ENCODE assay signal across 8 cellular contexts in genomic region chr18:61894751-61895524, GRCh38. TPM values are rescaled to one million over a fixed set of nuclear protein-coding genes. Genes with fewer than 3 reads are reported as not detected.
DNase-seq lines count a peak whose midpoint lies in the region; ATAC-seq, FAIRE-seq and TF ChIP-seq lines count a peak whose summit lies in the region.

No MANE protein-coding gene starts in this region.

- H3K79me2 ChIP-seq in GM12878 (ENCODE audit: control insufficient read depth, insufficient read depth, low read length) (no peaks in the 10 kb centered on the region), HepG2 (ENCODE audit: insufficient read depth, low read length) (no peaks in the 10 kb centered on the region)

- H3K27ac Mint-ChIP-seq in activated CD4-positive, alpha-beta T cell treated with anti-CD3 and anti-CD28 coated beads, Interleukin-2, amount 10 ng/mL, durations not matched to agents 7 days and 5 days: no peak overlapping the region

- CTCF ChIA-PET in activated CD4-positive, alpha-beta T cell treated with anti-CD3 and anti-CD28 coated beads, Interleukin-2, amount 10 ng/mL, durations not matched to agents 7 days and 5 days (lab: Charles Lee): interaction anchor here (0.6 to 1.0 kb wide), 3 partner anchors 79 to 141 kb away, joined by 3 read pairs; no protein-coding TSS in a partner anchor
- CTCF ChIA-PET in GM12878 (lab: Yijun Ruan, JAX): interaction anchor here (1.2 kb wide), 1 partner anchor 391 kb away, joined by 3 read pairs; no protein-coding TSS in a partner anchor
- CTCF ChIA-PET in HepG2 (lab: Yijun Ruan, JAX; ENCODE audit: low intra/inter-chr PET ratio, low total read pairs): no interaction called here

- no peak for DNase-seq in activated CD4-positive, alpha-beta T cell treated with anti-CD3 and anti-CD28 coated beads, Interleukin-2, amount 10 ng/mL, durations not matched to agents 7 days and 5 days
- DNase-seq in activated CD4-positive, alpha-beta T cell treated with anti-CD3 and anti-CD28 coated beads for 48 hours: no peak
- DNase-seq in GM12878 (ENCODE audit: low read depth, low spot score) (no peak), HepG2 (ENCODE audit: low spot score) (no peak), thoracic aorta (ENCODE audit: low spot score) (no peak), NCI-H2227 treated with DMSO at 0.1 percent for 48 hours (lab: John Stamatoyannopoulos, UW) (no peak), NCI-H2029 treated with DMSO at 0.1 percent for 48 hours (lab: John Stamatoyannopoulos, UW) (no peak), left colon (no peak)

- H3K4me1 Mint-ChIP-seq in activated CD4-positive, alpha-beta T cell treated with anti-CD3 and anti-CD28 coated beads, Interleukin-2, amount 10 ng/mL, durations not matched to agents 7 days and 5 days: peaks cover 10% of the 10 kb centered on the region

- no peak for ATAC-seq in GM12878
- ATAC-seq in HepG2: no peak
- no peak for ATAC-seq in thoracic aorta (ENCODE audit: insufficient number of reproducible peaks, low FRiP score, low read depth)
- no peak for ATAC-seq in left colon

- RAD21 ChIA-PET in GM12878 (lab: Charles Lee; ENCODE audit: unreplicated experiment): no interaction called here

- TF ChIP-seq EP300 in GM12878 (IDR thresholded peaks at IDR 0.05; ENCODE audit: borderline replicate concordance in 1 of 2, control insufficient read depth in 1 of 2, low read depth in 2 of 2, low read length in 2 of 2): no peak
- no peak for TF ChIP-seq EP300 in HepG2 (IDR thresholded peaks at IDR 0.05; ENCODE audit: low read depth in 2 of 2, low read length in 2 of 2)
- TF ChIP-seq EP300 in HepG2 (CRISPR knock-in tag; IDR thresholded peaks at IDR 0.05; ENCODE audit: borderline replicate concordance): no peak

- SMC1A ChIA-PET in GM12878 (lab: Charles Lee; ENCODE audit: uncharacterized antibody, unreplicated experiment): no interaction called here

- no peaks in the 10 kb centered on the region for H3K36me3 Mint-ChIP-seq in activated CD4-positive, alpha-beta T cell treated with anti-CD3 and anti-CD28 coated beads, Interleukin-2, amount 10 ng/mL, durations not matched to agents 7 days and 5 days (ENCODE audit: low read depth)

- no peak for TF ChIP-seq CTCF in GM12878 (IDR thresholded peaks at IDR 0.05 in 2 of 3, conservative IDR thresholded peaks at IDR 0.05 in 1 of 3; ENCODE audit: control insufficient read depth in 2 of 3, extremely low read depth in 1 of 3, insufficient read depth in 1 of 3, low read depth in 3 of 3, low read length in 3 of 3)
- TF ChIP-seq CTCF in HepG2 (CRISPR knock-in tag; IDR thresholded peaks at IDR 0.05): no peak
- TF ChIP-seq CTCF in thoracic aorta (IDR thresholded peaks at IDR 0.05): no peak

- no peaks in the 10 kb centered on the region; the same call in 1 of the 2 replicates for H3K4me1 ChIP-seq in GM12878 (ENCODE audit: control insufficient read depth, insufficient read depth, low read length)
- H3K4me1 ChIP-seq in HepG2 (ENCODE audit: insufficient read depth, low read length): no peaks in the 10 kb centered on the region
- peaks cover 5 to 28% of the 10 kb centered on the region in 2 donors for H3K4me1 ChIP-seq in thoracic aorta (ENCODE audit: control insufficient read depth in 1 of 2, low read depth in 2 of 2)

- H3K27me3 Mint-ChIP-seq in activated CD4-positive, alpha-beta T cell treated with anti-CD3 and anti-CD28 coated beads, Interleukin-2, amount 10 ng/mL, durations not matched to agents 7 days and 5 days: peaks cover 64% of the 10 kb centered on the region

- TF ChIP-seq POLR2A in GM12878 (IDR thresholded peaks at IDR 0.05; ENCODE audit: low read depth, low read length) (no peak), HepG2 (IDR thresholded peaks at IDR 0.05; ENCODE audit: insufficient read depth in 1 of 2, low read depth in 2 of 2, low read length in 2 of 2) (no peak)

- H3K27ac ChIP-seq in GM12878 (ENCODE audit: control insufficient read depth, insufficient read depth) (no peak overlapping the region), HepG2 (ENCODE audit: extremely low read length, insufficient read depth, low read length) (no peak overlapping the region), thoracic aorta (peak overlapping the region; percentile 68 to 79)

- in situ Hi-C loops in GM12878 (cut with MboI) (no loop called here), HepG2 (cut with HindIII; ENCODE audit: extremely low pct_ligation_motif_present, low pct_unique_long_range_greater_than_20kb) (no loop called here)

- H3K36me3 ChIP-seq in GM12878 (ENCODE audit: control insufficient read depth in 2 of 2, insufficient read depth in 2 of 2, low read length in 1 of 2): no peaks in the 10 kb centered on the region
- no peaks in the 10 kb centered on the region for H3K36me3 ChIP-seq in HepG2 (replicated peaks in 1 of 2; ENCODE audit: control insufficient read depth in 1 of 2, insufficient read depth in 2 of 2, low read length in 2 of 2)
- H3K36me3 ChIP-seq in thoracic aorta: no peaks in the 10 kb centered on the region

- peak overlapping the region; percentile 84; the same call in 1 of the 2 replicates for H3K4me2 ChIP-seq in GM12878 (ENCODE audit: control insufficient read depth, insufficient read depth)
- no peak overlapping the region for H3K4me2 ChIP-seq in HepG2 (ENCODE audit: low read depth, low read length)

- no peaks in the 10 kb centered on the region for H3K9me3 Mint-ChIP-seq in activated CD4-positive, alpha-beta T cell treated with anti-CD3 and anti-CD28 coated beads, Interleukin-2, amount 10 ng/mL, durations not matched to agents 7 days and 5 days

- peak overlapping the region; percentile 60 for H3K4me3 Mint-ChIP-seq in activated CD4-positive, alpha-beta T cell treated with anti-CD3 and anti-CD28 coated beads, Interleukin-2, amount 10 ng/mL, durations not matched to agents 7 days and 5 days

- WGBS in GM12878 (ENCODE audit: insufficient coverage, insufficient replicate concordance, low lambda C conversion rate, missing lambda C conversion rate): 44% methylated on average over 24 of the region's 28 CpGs
- WGBS in HepG2 (ENCODE audit: low lambda C conversion rate): 59% methylated on average over 27 of the region's 28 CpGs

- no peak for FAIRE-seq in GM12878 (lab: Jason Lieb, UNC)
- FAIRE-seq in HepG2 (lab: Jason Lieb, UNC): no peak

- TF ChIP-seq RAD21 in GM12878 (IDR thresholded peaks at IDR 0.05; ENCODE audit: insufficient read depth, low read depth, low read length): no peak
- no peak for TF ChIP-seq RAD21 in HepG2 (CRISPR knock-in tag; IDR thresholded peaks at IDR 0.05)

- H3K27me3 ChIP-seq in GM12878 (replicated peaks in 1 of 2; ENCODE audit: control insufficient read depth in 2 of 2, insufficient read depth in 2 of 2, low read length in 1 of 2) (peaks cover 7 to 22% of the 10 kb centered on the region in 2 experiments), HepG2 (ENCODE audit: control insufficient read depth in 1 of 2, insufficient read depth in 2 of 2, low read length in 2 of 2) (peaks cover 6 to 38% of the 10 kb centered on the region in 2 experiments), thoracic aorta (replicated peaks; ENCODE audit: insufficient read depth) (no peaks in the 10 kb centered on the region)

- H3K9me3 ChIP-seq in GM12878 (replicated peaks; ENCODE audit: control insufficient read depth, insufficient read depth, low read length) (no peaks in the 10 kb centered on the region; the same call in 2 of the 3 replicates), HepG2 (ENCODE audit: low read length) (no peaks in the 10 kb centered on the region), thoracic aorta (no peaks in the 10 kb centered on the region)

- H4K20me1 ChIP-seq in GM12878 (ENCODE audit: control insufficient read depth, insufficient read depth) (no peaks in the 10 kb centered on the region), HepG2 (ENCODE audit: insufficient read depth, low read length) (no peaks in the 10 kb centered on the region)

- intact Hi-C loops in GM12878 (cut with micrococcal nuclease; ENCODE audit: unreplicated experiment): no loop called here
- intact Hi-C loops in HepG2 (cut with micrococcal nuclease; ENCODE audit: unreplicated experiment): no loop called here
- intact Hi-C loops in left colon (cut with DNase I, micrococcal nuclease): no loop called here

- no peak overlapping the region for H3K9ac ChIP-seq in GM12878 (ENCODE audit: control insufficient read depth, insufficient read depth, low read length)
- no peak overlapping the region for H3K9ac ChIP-seq in HepG2 (ENCODE audit: insufficient read depth, low read depth, low read length)

- BruUV-seq in GM12878 (replicated peaks; lab: Mats Ljungman, UMichigan) (no TSS peak), HepG2 (replicated peaks; lab: Mats Ljungman, UMichigan) (no TSS peak)

- POLR2A ChIA-PET in activated CD4-positive, alpha-beta T cell treated with anti-CD3 and anti-CD28 coated beads, Interleukin-2, amount 10 ng/mL, durations not matched to agents 7 days and 5 days (lab: Charles Lee): no interaction called here
- POLR2A ChIA-PET in GM12878 (lab: Charles Lee) (interaction anchor here (0.6 kb wide), 1 partner anchor 9 kb away, joined by 3 read pairs; no protein-coding TSS in a partner anchor), HepG2 (lab: Yijun Ruan, JAX) (no interaction called here)

- peak overlapping the region; percentile 12; the same call in 1 of the 2 replicates for H2AFZ ChIP-seq in GM12878 (ENCODE audit: control insufficient read depth, low read depth, low read length)
- no peak overlapping the region for H2AFZ ChIP-seq in HepG2 (ENCODE audit: low read length)

- H3K4me3 ChIP-seq in GM12878 (peak overlapping the region; percentile 64; the same call in 1 of the 2 replicates), HepG2 (replicated peaks in 1 of 3; ENCODE audit: insufficient read depth in 1 of 3, low read depth in 2 of 3, low read length in 3 of 3) (peak overlapping the region; percentile 49 to 63 (median 49); a peak in 4 of 6 replicates), thoracic aorta (peak overlapping the region; percentile 97)

RNA-seq across cellular contexts. Expression of gene RNF152, which starts 2.1 kb away (rescaled TPM):
- under 1 TPM; 0.17 to 0.50 TPM for total RNA-seq in activated CD4-positive, alpha-beta T cell treated with anti-CD3 and anti-CD28 coated beads, Interleukin-2, amount 10 ng/mL, durations not matched to agents 7 days and 5 days
- 0.06 and 0.10 TPM in 2 replicates for total RNA-seq in GM12878 (2013; cell fraction: nucleolus; rRNA removed)
- total RNA-seq in GM12878 (2014; rRNA removed) (under 0.01 TPM in 2 replicates), GM12878 (2014; rRNA removed; fragmentation: Illumina TruSeq; extraction: Trizol) (not detected in 2 replicates), GM12878 (2021) (0.03 TPM in 2 replicates), HepG2 (2016; rRNA removed; fragmentation: Illumina TruSeq; extraction: Trizol) (not detected in 2 replicates), thoracic aorta (10 to 100 TPM; 30.5 to 57.7 TPM), left colon (100 to 1,000 TPM in 1 of 2 donors, 10 to 100 TPM in 1; 80.9 to 103 TPM)
- polyA plus RNA-seq in GM12878 (2011; ENCODE audit: low read depth): not detected
- polyA plus RNA-seq in GM12878 (2011; rRNA removed) (0.06 and 0.07 TPM in 2 replicates), GM12878 (2014; fragmentation: Illumina TruSeq; extraction: Trizol) (not detected in 2 replicates), GM12878 (2014; fragmentation: Nextera tagmentation; extraction: Ambion mirVana) (not detected), GM12878 (2014; rRNA removed) (not detected in 2 replicates), GM12878 (2016; fragmentation: Nextera tagmentation; extraction: Ambion mirVana) (not detected), HepG2 (2011; rRNA removed) (0.04 and 0.08 TPM in 2 replicates)
- 0.03 TPM in 2 replicates for polyA plus RNA-seq in GM12878 (2011; cell fraction: cytosol; rRNA removed)
- polyA plus RNA-seq in GM12878 (2011; cell fraction: nucleus; rRNA removed): 0.01 and 0.10 TPM in 2 replicates
- 0.03 TPM in 2 replicates for polyA plus RNA-seq in GM12878 (2012)
- 0.07 and 0.36 TPM in 2 replicates for polyA minus RNA-seq in GM12878 (2011; rRNA and poly(A)+ RNA removed)
- polyA minus RNA-seq in GM12878 (2011; cell fraction: cytosol; rRNA and poly(A)+ RNA removed): not detected in 2 replicates
- polyA minus RNA-seq in GM12878 (2011; cell fraction: nucleus; rRNA and poly(A)+ RNA removed): 0.12 and 0.29 TPM in 2 replicates
- not detected in 2 replicates for total RNA-seq in HepG2 (2016; cell fraction: cytosol; rRNA removed; fragmentation: Illumina TruSeq; extraction: Trizol; ENCODE audit: low read depth)
- total RNA-seq in HepG2 (2016; cell fraction: insoluble cytoplasmic fraction; rRNA removed; fragmentation: Illumina TruSeq; extraction: Trizol): not detected in 2 replicates
- not detected in 2 replicates for total RNA-seq in HepG2 (2016; cell fraction: membrane; rRNA removed; fragmentation: Illumina TruSeq; extraction: Trizol)
- not detected in 2 replicates for total RNA-seq in HepG2 (2016; cell fraction: nucleus; rRNA removed; fragmentation: Illumina TruSeq; extraction: Trizol)
- polyA plus RNA-seq in HepG2 (2011; cell fraction: cytosol; rRNA removed): 0.07 and 0.08 TPM in 2 replicates
- polyA plus RNA-seq in HepG2 (2011; cell fraction: nucleus; rRNA removed): not detected in 2 replicates
- not detected in 2 replicates for polyA plus RNA-seq in HepG2 (2012)
- not detected in 2 replicates for polyA plus RNA-seq in HepG2 (2016; cell fraction: cytosol; fragmentation: Illumina TruSeq; extraction: Trizol; ENCODE audit: low read depth)
- polyA plus RNA-seq in HepG2 (2016; cell fraction: insoluble cytoplasmic fraction; fragmentation: Illumina TruSeq; extraction: Trizol; ENCODE audit: low read depth): not detected in 2 replicates
- not detected in 2 replicates for polyA plus RNA-seq in HepG2 (2016; cell fraction: membrane; fragmentation: Illumina TruSeq; extraction: Trizol; ENCODE audit: low read depth)
- polyA plus RNA-seq in HepG2 (2016; cell fraction: nucleus; fragmentation: Illumina TruSeq; extraction: Trizol; ENCODE audit: insufficient read depth, low read depth): not detected in 2 replicates
- polyA minus RNA-seq in HepG2 (2011; rRNA and poly(A)+ RNA removed; ENCODE audit: low replicate concordance): 0.82 TPM in 1 of 2 replicates, not detected in the other
- not detected in 2 replicates for polyA minus RNA-seq in HepG2 (2011; cell fraction: cytosol; rRNA and poly(A)+ RNA removed)
- polyA minus RNA-seq in HepG2 (2011; cell fraction: nucleus; rRNA and poly(A)+ RNA removed): 0.62 and 0.64 TPM in 2 replicates

Comparison
In these comparisons a context has a peak if more than half of its experiments do, and no peak if none do; other contexts are left out.
1. H3K27ac ChIP-seq: peak in thoracic aorta (2 of 2); none in GM12878 (single experiment) and HepG2 (single experiment).
2. RNA of gene RNF152, which starts 2.1 kb away (total RNA-seq): 80.9 to 103 TPM in left colon and 30.5 to 57.7 TPM in thoracic aorta; 0.17 to 0.50 TPM in activated CD4-positive, alpha-beta T cell treated with anti-CD3 and anti-CD28 coated beads, Interleukin-2, amount 10 ng/mL, durations not matched to agents 7 days and 5 days, under 0.01 to 0.10 TPM in GM12878 and not detected in HepG2; every median in the first group is over 10 times any median in the second.
3. Peak in every context shown above with its lines, with median percentiles within 50 percentile points of each other: H3K4me3 ChIP-seq.